Comparison of ENCODE assay signal across 9 cellular contexts in genomic region chr18:47928466-47928865, GRCh38. TPM values are rescaled to one million over a fixed set of nuclear protein-coding genes. Genes with fewer than 3 reads are reported as not detected.
A peak's percentile ranks its signal among the peaks of the same experiment; 100 is the strongest.
DNase-seq lines count a peak whose midpoint lies in the region; ATAC-seq, FAIRE-seq and TF ChIP-seq lines count a peak whose summit lies in the region.
"Had no signal": no experiment of that assay in that cellular context is flagged by ENCODE, and none has a peak within 500 bp of the region (broad histone marks: within the 10 kb centered on the region; RNA-seq: fewer than 3 reads in every experiment).

No MANE protein-coding gene starts in this region.

- H3K27ac Mint-ChIP-seq in activated CD8-positive, alpha-beta memory T cell treated with anti-CD3 and anti-CD28 coated beads, Interleukin-2, amount 10 ng/mL, durations not matched to agents 7 days and 5 days: peak overlapping the region; percentile 95
- H3K27ac Mint-ChIP-seq in WTC11: peak overlapping the region; percentile 90

- peaks cover 54% of the 10 kb centered on the region for H3K4me1 Mint-ChIP-seq in activated CD8-positive, alpha-beta memory T cell treated with anti-CD3 and anti-CD28 coated beads, Interleukin-2, amount 10 ng/mL, durations not matched to agents 7 days and 5 days
- H3K4me1 Mint-ChIP-seq in WTC11: peaks cover 66% of the 10 kb centered on the region

- H3K27ac ChIP-seq in small intestine (ENCODE audit: low read depth in 1 of 2, low read length in 1 of 2): no peak overlapping the region

- no peak for TF ChIP-seq CTCF in WTC11 (IDR thresholded peaks at IDR 0.05)
- no peak for TF ChIP-seq CTCF in fibroblast of mammary gland (conservative IDR thresholded peaks at IDR 0.05; ENCODE audit: control insufficient read depth, insufficient read depth, low read depth, low read length)
- TF ChIP-seq CTCF in GM13977 (IDR thresholded peaks at IDR 0.05; ENCODE audit: extremely low read depth, insufficient read depth, missing control alignments): no peak

- no peaks in the 10 kb centered on the region for H3K27me3 ChIP-seq in small intestine (ENCODE audit: control insufficient read depth in 2 of 2, insufficient read depth in 2 of 2, low read length in 2 of 2)

- H3K36me3 ChIP-seq in small intestine (ENCODE audit: control insufficient read depth in 2 of 2, insufficient read depth in 2 of 2, low read length in 2 of 2): no peaks in the 10 kb centered on the region

- in situ Hi-C loops in GM13977 (cut with MboI; ENCODE audit: low pct_unique_long_range_greater_than_20kb, low sequenced_read_pairs, unreplicated experiment): no loop called here

- H3K9me3 ChIP-seq in small intestine (ENCODE audit: control insufficient read depth, low read depth): no peaks in the 10 kb centered on the region

- H3K4me3 ChIP-seq in fibroblast of mammary gland (ENCODE audit: control insufficient read depth, low read depth, low read length) (no peak overlapping the region), small intestine (ENCODE audit: low read depth in 1 of 2, low read length in 2 of 2) (peak overlapping the region in 1 of 2 donors; percentile 19)

- whole genome bisulfite sequencing in small intestine, 3 donors: 15 to 27% (median 21%) methylated on average over 3 of the region's 3 CpGs

- FAIRE-seq in small intestine (lab: Jason Lieb, UNC) (no peak), GM12891 (lab: Jason Lieb, UNC) (no peak)

- ATAC-seq in activated CD8-positive, alpha-beta memory T cell treated with anti-CD3 and anti-CD28 coated beads, Interleukin-2, amount 10 ng/mL, durations not matched to agents 7 days and 5 days: no peak
- ATAC-seq in WTC11: no peak

- H3K4me3 Mint-ChIP-seq in activated CD8-positive, alpha-beta memory T cell treated with anti-CD3 and anti-CD28 coated beads, Interleukin-2, amount 10 ng/mL, durations not matched to agents 7 days and 5 days: peak overlapping the region; percentile 96
- H3K4me3 Mint-ChIP-seq in WTC11: peak overlapping the region; percentile 90

- no peaks in the 10 kb centered on the region for H3K9me3 Mint-ChIP-seq in activated CD8-positive, alpha-beta memory T cell treated with anti-CD3 and anti-CD28 coated beads, Interleukin-2, amount 10 ng/mL, durations not matched to agents 7 days and 5 days (ENCODE audit: low read depth)
- H3K9me3 Mint-ChIP-seq in WTC11: no peaks in the 10 kb centered on the region

- H3K4me1 ChIP-seq in small intestine (ENCODE audit: control insufficient read depth in 2 of 2, insufficient read depth in 1 of 2, low read depth in 1 of 2, low read length in 1 of 2): peaks cover 2 to 8% of the 10 kb centered on the region in 2 donors

- peak; percentile 69 for DNase-seq in activated CD8-positive, alpha-beta memory T cell treated with anti-CD3 and anti-CD28 coated beads, Interleukin-2, amount 10 ng/mL, durations not matched to agents 7 days and 5 days
- no peak for DNase-seq in activated CD8-positive, alpha-beta memory T cell treated with anti-CD3 and anti-CD28 coated beads for 24 hours
- no peak for DNase-seq in WTC11 (ENCODE audit: low spot score)
- DNase-seq in fibroblast of mammary gland (ENCODE audit: low read depth): peak; percentile 7
- DNase-seq in small intestine: peak; percentile 18
- DNase-seq in NCI-H524 (lab: John Stamatoyannopoulos, UW): no peak
- no peak for DNase-seq in GM13977 (ENCODE audit: low spot score)
- no peak for DNase-seq in GM12891 (ENCODE audit: insufficient read length, low spot score)
- DNase-seq: activated gamma-delta T cell had no signal

- no peaks in the 10 kb centered on the region for H3K27me3 Mint-ChIP-seq in activated CD8-positive, alpha-beta memory T cell treated with anti-CD3 and anti-CD28 coated beads, Interleukin-2, amount 10 ng/mL, durations not matched to agents 7 days and 5 days
- no peaks in the 10 kb centered on the region for H3K27me3 Mint-ChIP-seq in WTC11 (ENCODE audit: low read depth)

- POLR2A ChIA-PET in WTC11 (lab: Charles Lee): interaction anchor here (0.5 kb wide), 1 partner anchor 58 kb away, joined by 3 read pairs; no protein-coding TSS in a partner anchor

- CTCF ChIA-PET in activated CD8-positive, alpha-beta memory T cell treated with anti-CD3 and anti-CD28 coated beads, Interleukin-2, amount 10 ng/mL, durations not matched to agents 7 days and 5 days (lab: Charles Lee): interaction anchor here (1.3 to 1.6 kb wide), 3 partner anchors 14 to 154 kb away, joined by 3 to 4 read pairs (median 3); no protein-coding TSS in a partner anchor
- CTCF ChIA-PET in WTC11 (lab: Charles Lee): interaction anchor here (1.2 kb wide), 2 partner anchors 11 to 79 kb away, joined by 3 to 5 read pairs; no protein-coding TSS in a partner anchor

- H3K36me3 Mint-ChIP-seq in activated CD8-positive, alpha-beta memory T cell treated with anti-CD3 and anti-CD28 coated beads, Interleukin-2, amount 10 ng/mL, durations not matched to agents 7 days and 5 days: peaks cover 10% of the 10 kb centered on the region
- H3K36me3 Mint-ChIP-seq in WTC11: 0 out of 2 replicates have a peak, but pooled peaks cover 3% of the 10 kb centered on the region

- TF ChIP-seq POLR2A in GM12891 (IDR thresholded peaks at IDR 0.05; ENCODE audit: low read depth, low read length): no peak

TF ChIP-seq in WTC11, 78 proteins besides CTCF, POLR2A, EP300 and RAD21 (continues in another document):
- TF ChIP-seq ZBTB43 (CRISPR knock-in tag; IDR thresholded peaks at IDR 0.05) (no peak), FOXK1 (CRISPR knock-in tag; IDR thresholded peaks at IDR 0.05) (no peak), AR (CRISPR knock-in tag; IDR thresholded peaks at IDR 0.05) (no peak)

TF ChIP-seq in GM12891, 5 proteins besides CTCF, POLR2A, EP300 and RAD21:
- TF ChIP-seq TAF1 (IDR thresholded peaks at IDR 0.05; ENCODE audit: low read depth, low read length) (no peak), SPI1 (IDR thresholded peaks at IDR 0.05; ENCODE audit: low read depth, low read length) (no peak), POLR2AphosphoS5 (IDR thresholded peaks at IDR 0.05; ENCODE audit: low read depth, low read length) (no peak), PAX5 (IDR thresholded peaks at IDR 0.05; ENCODE audit: insufficient read depth, low read length, severe bottlenecking) (no peak), POU2F2 (IDR thresholded peaks at IDR 0.05; ENCODE audit: low read depth, low read length) (no peak)
TF ChIP-seq in GM12891: peak in this region for 0.

RNA-seq across cellular contexts. Expression of gene SMAD2, which starts 2.0 kb away (rescaled TPM):
- total RNA-seq in activated CD8-positive, alpha-beta memory T cell treated with anti-CD3 and anti-CD28 coated beads, Interleukin-2, amount 10 ng/mL, durations not matched to agents 7 days and 5 days: 100 to 1,000 TPM; 156 to 166 TPM
- 104 to 105 TPM (median 105 TPM) in 3 replicates for total RNA-seq in WTC11 (2021)
- 10 to 100 TPM; 22.4 to 36.4 (median 34.2) TPM for polyA plus RNA-seq in small intestine
- polyA plus RNA-seq in GM12891 (2012; ENCODE audit: low read depth, missing spikeins): 60.6 TPM

Comparison
In these comparisons a context has a peak if more than half of its experiments do, and no peak if none do; other contexts are left out.
1. DNase-seq: peak in activated CD8-positive, alpha-beta memory T cell treated with anti-CD3 and anti-CD28 coated beads, Interleukin-2, amount 10 ng/mL, durations not matched to agents 7 days and 5 days (single experiment), fibroblast of mammary gland (single experiment) and small intestine (single experiment); none in activated CD8-positive, alpha-beta memory T cell treated with anti-CD3 and anti-CD28 coated beads for 24 hours (single experiment), WTC11 (single experiment), NCI-H524 (0 of 2), GM13977 (single experiment) and GM12891 (single experiment).